ENCODE assay signal across 15 cellular contexts in the genomic region with DNA sequence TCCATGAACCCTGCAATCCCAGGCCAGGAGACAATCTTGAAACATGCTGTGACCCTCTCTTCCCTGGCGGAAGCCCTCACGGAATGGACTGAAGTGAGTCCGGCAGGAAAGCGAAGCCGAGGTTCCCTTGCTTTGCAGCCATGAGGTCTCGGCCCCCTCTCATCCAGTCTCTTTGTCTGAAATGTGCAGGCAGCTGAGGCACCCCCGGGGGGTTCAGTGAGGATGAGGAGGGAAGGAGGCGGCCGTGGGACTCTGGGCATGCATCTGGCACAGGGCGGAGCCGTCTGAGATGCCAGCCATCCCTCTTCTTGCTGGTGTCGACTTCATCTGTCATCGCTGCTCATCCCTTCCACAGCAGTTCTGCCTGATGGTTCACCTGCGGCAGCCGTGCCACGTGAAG.
DNase-seq lines count a peak whose midpoint lies in the region; ATAC-seq, FAIRE-seq and TF ChIP-seq lines count a peak whose summit lies in the region.
"Had no signal": no experiment of that assay in that cellular context is flagged by ENCODE, and none has a peak within 500 bp of the region (broad histone marks: within the 10 kb centered on the region; RNA-seq: fewer than 3 reads in every experiment).

No MANE protein-coding gene starts in this region.

- no peak for TF ChIP-seq EP300 in H1 (IDR thresholded peaks at IDR 0.05; ENCODE audit: borderline replicate concordance in 1 of 2, low read depth in 2 of 2, low read length in 2 of 2)

- H2BK20ac ChIP-seq in H1 (ENCODE audit: low read length), result 0 out of 2 replicates have a peak overlapping the region, but pooled peaks have one; percentile 13

- H3K23ac ChIP-seq in H1 (ENCODE audit: insufficient read length) (no peak overlapping the region), neuronal stem cell (ENCODE audit: low read depth, low read length, poor library complexity) (no peak overlapping the region)

- H3K79me2 ChIP-seq in H1 (ENCODE audit: control insufficient read depth in 1 of 2, insufficient read depth in 2 of 2, low read length in 2 of 2), result no peaks in the 10 kb centered on the region
- H3K79me2 ChIP-seq in mammary epithelial cell (ENCODE audit: insufficient read depth, low read length), result no peaks in the 10 kb centered on the region

- H3K23me2 ChIP-seq in H1 (ENCODE audit: low read depth, low read length), result peaks cover 6% of the 10 kb centered on the region; the same call in 1 of the 2 replicates

- no peak overlapping the region for H4K5ac ChIP-seq in H1 (ENCODE audit: insufficient read length, low read depth, low read length)

- H3K4me3 ChIP-seq in H1 (ENCODE audit: extremely low read depth in 1 of 4, insufficient read depth in 2 of 4, low read depth in 3 of 4, low read length in 4 of 4) (no peak overlapping the region), neuronal stem cell (ENCODE audit: low read length in 2 of 2) (no peak overlapping the region), mammary epithelial cell (replicated peaks in 1 of 3; ENCODE audit: insufficient read depth in 1 of 3, low read depth in 2 of 3, low read length in 3 of 3) (no peak overlapping the region)

- 0 out of 7 replicates have a peak overlapping the region, but pooled peaks of 1 of the 4 experiments have one; percentile 7 for H3K9ac ChIP-seq in H1 (replicated peaks in 1 of 4; ENCODE audit: extremely low read depth in 1 of 4, low read depth in 3 of 4, low read length in 3 of 4)
- H3K9ac ChIP-seq in neuronal stem cell (ENCODE audit: low read depth, low read length, poor library complexity), result no peak overlapping the region
- H3K9ac ChIP-seq in mammary epithelial cell (ENCODE audit: insufficient read depth, low read length), result no peak overlapping the region

- H2BK12ac ChIP-seq in H1 (ENCODE audit: low read depth, low read length) (peak overlapping the region; percentile 98; the same call in 1 of the 2 replicates), neuronal stem cell (ENCODE audit: low read length) (peak overlapping the region; percentile 50)

- H3K4me2 ChIP-seq in H1 (ENCODE audit: insufficient read depth in 1 of 2, low read depth in 2 of 2, low read length in 2 of 2) (no peak overlapping the region), neuronal stem cell (ENCODE audit: insufficient read depth, low read length, poor library complexity, severe bottlenecking) (no peak overlapping the region), mammary epithelial cell (ENCODE audit: insufficient read depth, low read depth, low read length) (no peak overlapping the region)

- H3K27ac ChIP-seq in H1 (ENCODE audit: low read depth, low read length) (no peak overlapping the region), neuronal stem cell (replicated peaks; ENCODE audit: low read length) (no peak overlapping the region), mammary epithelial cell (ENCODE audit: insufficient read depth, low read depth, low read length) (no peak overlapping the region)

- 88% methylated on average over 16 of the region's 16 CpGs; no CpG with 5 or more reads in 1 of the 2 experiments for WGBS in H1 (ENCODE audit: extremely low coverage in 1 of 2, insufficient coverage in 1 of 2, insufficient read length in 1 of 2, insufficient replicate concordance in 2 of 2, low coverage in 1 of 2, low lambda C conversion rate in 2 of 2, missing lambda C conversion rate in 1 of 2), 2 experiments
- WGBS in neuronal stem cell (ENCODE audit: extremely low coverage in 2 of 2, insufficient read length in 2 of 2, insufficient replicate concordance in 1 of 2), 2 donors, result no CpG with 5 or more reads among the region's 16 CpGs
- 68% methylated on average over 10 of the region's 16 CpGs for WGBS in mammary epithelial cell (ENCODE audit: low coverage, missing lambda C conversion rate)

- in situ Hi-C loops in mammary epithelial cell (cut with MboI; ENCODE audit: low sequenced_read_pairs in 2 of 2), result no loop called here

- H4K8ac ChIP-seq in H1 (ENCODE audit: extremely low read depth, insufficient read depth, low read length) (no peak overlapping the region), neuronal stem cell (ENCODE audit: low read depth, low read length) (no peak overlapping the region)

- TF ChIP-seq RAD21 in H1 (IDR thresholded peaks at IDR 0.05 in 1 of 2, conservative IDR thresholded peaks at IDR 0.05 in 1 of 2; ENCODE audit: low read depth in 2 of 2, low read length in 2 of 2), result no peak

- no peak for FAIRE-seq in H1 (lab: Jason Lieb, UNC)
- FAIRE-seq: GM12891 had no signal

- H3K18ac ChIP-seq in H1 (ENCODE audit: extremely low read depth, low read length) (peak overlapping the region; percentile 60; the same call in 1 of the 2 replicates), neuronal stem cell (ENCODE audit: low read length) (peak overlapping the region; percentile 73)

- DNase-seq in Right ventricle myocardium superior, result peak; percentile 22
- DNase-seq in left ventricle myocardium superior, result no peak
- DNase-seq in H1 (ENCODE audit: low read depth in 1 of 2, low spot score in 2 of 2), result no peak
- DNase-seq in neuronal stem cell (ENCODE audit: low spot score), result no peak
- no peak for DNase-seq in mammary epithelial cell
- no peak for DNase-seq in glomerular visceral epithelial cell (ENCODE audit: extremely low spot score)
- DNase-seq in GF-D8 (lab: John Stamatoyannopoulos, UW), result no peak
- DNase-seq: 8988T; AML-193; C1 segment of cervical spinal cord; CD4-positive, alpha-beta T cell; DMS79; GOT3 had no signal

- H2BK15ac ChIP-seq in H1 (ENCODE audit: low read length) (peak overlapping the region; percentile 61; the same call in 1 of the 2 replicates), neuronal stem cell (ENCODE audit: low read length) (no peak overlapping the region)

- H4K20me1 ChIP-seq in H1 (replicated peaks in 1 of 2; ENCODE audit: control insufficient read depth in 1 of 2, insufficient read depth in 2 of 2, low read length in 2 of 2) (no peaks in the 10 kb centered on the region), mammary epithelial cell (ENCODE audit: insufficient read depth, low read length) (no peaks in the 10 kb centered on the region)

- H3K4ac ChIP-seq in H1 (replicated peaks; ENCODE audit: insufficient read length, low read depth, low read length), result no peak overlapping the region
- no peak overlapping the region for H3K4ac ChIP-seq in neuronal stem cell (ENCODE audit: low read length)

- no peak for ATAC-seq in Right ventricle myocardium superior (ENCODE audit: poor library complexity)
- ATAC-seq in left ventricle myocardium superior, result no peak
- ATAC-seq: HCT116 had no signal

- 0 out of 2 replicates have a peak, but pooled peaks cover 2% of the 10 kb centered on the region for H3K79me1 ChIP-seq in H1 (ENCODE audit: low read depth, low read length)
- no peaks in the 10 kb centered on the region for H3K79me1 ChIP-seq in neuronal stem cell (ENCODE audit: low read depth, low read length)

- 0 out of 2 replicates have a peak overlapping the region, but pooled peaks have one; percentile 8 for H2AFZ ChIP-seq in H1 (ENCODE audit: low read length)
- no peak overlapping the region for H2AFZ ChIP-seq in neuronal stem cell (ENCODE audit: low read length)
- H2AFZ ChIP-seq in mammary epithelial cell (ENCODE audit: low read depth, low read length), result no peak overlapping the region

- intact Hi-C loops in Right ventricle myocardium superior (cut with DNase I) (no loop called here), left ventricle myocardium superior (cut with micrococcal nuclease) (no loop called here), mammary epithelial cell (cut with micrococcal nuclease) (no loop called here)

- H2BK5ac ChIP-seq in H1 (ENCODE audit: low read depth, low read length) (peak overlapping the region; percentile 68; the same call in 1 of the 2 replicates), neuronal stem cell (ENCODE audit: low read length) (no peak overlapping the region)

- POLR2A ChIA-PET in H1 (lab: Charles Lee; ENCODE audit: partially characterized antibody), result no interaction called here

- no peak overlapping the region for H2BK120ac ChIP-seq in H1 (replicated peaks; ENCODE audit: low read depth, low read length)
- H2BK120ac ChIP-seq in neuronal stem cell (ENCODE audit: low read depth, low read length), result no peak overlapping the region

- no TSS peak for BruUV-seq in mammary epithelial cell (replicated peaks; lab: Mats Ljungman, UMichigan)

- CTCF ChIA-PET in H1 (lab: Charles Lee; ENCODE audit: partially characterized antibody) (no interaction called here), mammary epithelial cell (lab: Charles Lee; ENCODE audit: low non-redundant PET) (no interaction called here)

- H4K91ac ChIP-seq in H1 (replicated peaks; ENCODE audit: insufficient read length, low read length), result no peak overlapping the region
- H4K91ac ChIP-seq in neuronal stem cell (ENCODE audit: low read depth, low read length, poor library complexity), result no peak overlapping the region

- H3K14ac ChIP-seq in H1 (ENCODE audit: insufficient read length), result no peak overlapping the region
- H3K14ac ChIP-seq in neuronal stem cell (ENCODE audit: low read length), result no peak overlapping the region

- no peak for TF ChIP-seq CTCF in H1 (IDR thresholded peaks at IDR 0.05; ENCODE audit: control extremely low read depth in 1 of 3, insufficient read depth in 1 of 3, low read depth in 1 of 3, low read length in 3 of 3)
- no peak for TF ChIP-seq CTCF in mammary epithelial cell (conservative IDR thresholded peaks at IDR 0.05 in 1 of 2, IDR thresholded peaks at IDR 0.05 in 1 of 2; ENCODE audit: extremely low read depth in 1 of 2, insufficient read depth in 1 of 2, low read depth in 1 of 2, low read length in 2 of 2)

- dilution Hi-C loops in mammary epithelial cell (cut with HindIII; ENCODE audit: low sequenced_read_pairs), result loop anchor here (10.0 kb wide), 1 partner anchor 57 kb away; no protein-coding TSS in a partner anchor

- TF ChIP-seq POLR2A in H1 (IDR thresholded peaks at IDR 0.05; ENCODE audit: control extremely low read depth in 1 of 2, low read depth in 2 of 2, low read length in 2 of 2), result no peak

- peaks cover 0 to 37% (median 6%) of the 10 kb centered on the region in 4 experiments; a peak in 4 of 7 replicates for H3K4me1 ChIP-seq in H1 (replicated peaks in 1 of 4; ENCODE audit: control insufficient read depth in 3 of 4, insufficient read depth in 4 of 4, low read length in 3 of 4)
- H3K4me1 ChIP-seq in neuronal stem cell (ENCODE audit: control insufficient read depth in 2 of 2, insufficient read depth in 1 of 2, low read depth in 1 of 2, low read length in 2 of 2), result peaks cover 0 to 3% of the 10 kb centered on the region in 2 donors
- no peaks in the 10 kb centered on the region for H3K4me1 ChIP-seq in mammary epithelial cell (ENCODE audit: insufficient read depth, low read length)

- H3K27me3 ChIP-seq in H1 (replicated peaks in 1 of 4; ENCODE audit: control insufficient read depth in 3 of 4, extremely low read depth in 1 of 4, insufficient read depth in 3 of 4, low read length in 3 of 4) (peaks cover 0 to 26% (median 12%) of the 10 kb centered on the region in 4 experiments; a peak in 5 of 7 replicates), neuronal stem cell (ENCODE audit: control insufficient read depth in 3 of 3, insufficient read depth in 3 of 3, low read depth in 1 of 3, low read length in 3 of 3) (peaks cover 0 to 20% (median 0%) of the 10 kb centered on the region in 3 experiments), mammary epithelial cell (ENCODE audit: insufficient read depth, low read length) (no peaks in the 10 kb centered on the region)

- H2AK5ac ChIP-seq in H1 (ENCODE audit: low read depth, low read length) (peak overlapping the region; percentile 40; the same call in 1 of the 2 replicates), neuronal stem cell (ENCODE audit: low read depth, low read length) (peak overlapping the region; percentile 48)

- H3K9me3 ChIP-seq in H1 (ENCODE audit: insufficient read depth in 2 of 2, low read depth in 1 of 2, low read length in 1 of 2) (no peaks in the 10 kb centered on the region), neuronal stem cell (replicated peaks in 1 of 2; ENCODE audit: control insufficient read depth in 2 of 2, insufficient read depth in 1 of 2, low read depth in 1 of 2, low read length in 2 of 2) (no peaks in the 10 kb centered on the region), mammary epithelial cell (replicated peaks; ENCODE audit: insufficient read depth, low read length) (peaks cover 42% of the 10 kb centered on the region)

- H3K36me3 ChIP-seq in H1 (ENCODE audit: control insufficient read depth in 2 of 4, insufficient read depth in 4 of 4, low read length in 3 of 4) (no peaks in the 10 kb centered on the region), neuronal stem cell (replicated peaks in 1 of 2; ENCODE audit: control insufficient read depth in 2 of 2, insufficient read depth in 2 of 2, low read length in 2 of 2) (no peaks in the 10 kb centered on the region), mammary epithelial cell (ENCODE audit: insufficient read depth, low read length) (no peaks in the 10 kb centered on the region)

- H3K56ac ChIP-seq in H1 (replicated peaks; ENCODE audit: insufficient read length, low read depth, low read length), result no peak overlapping the region
